Comparison of ENCODE assay signal across 8 cellular contexts in the genomic region with DNA sequence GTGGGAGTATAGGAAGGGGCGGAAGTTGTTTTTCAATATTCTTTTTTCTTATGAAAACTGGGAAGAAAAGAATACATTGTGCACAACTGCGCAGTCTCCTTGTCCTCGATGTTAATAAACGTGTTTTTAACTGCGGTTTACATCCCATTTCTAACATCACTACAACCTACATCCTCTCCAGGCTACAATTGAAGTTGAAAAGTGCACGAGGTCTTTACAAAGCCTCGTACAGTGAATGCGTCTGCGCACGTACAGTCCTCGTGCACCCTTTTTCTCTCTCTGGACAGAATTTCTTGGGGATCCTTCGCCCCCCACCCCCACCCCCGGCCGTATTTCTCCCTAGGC.
A peak's percentile ranks its signal among the peaks of the same experiment; 100 is the strongest.
DNase-seq lines count a peak whose midpoint lies in the region; ATAC-seq and TF ChIP-seq lines count a peak whose summit lies in the region.

No MANE protein-coding gene starts in this region.

- no peak for TF ChIP-seq CTCF in activated CD8-positive, alpha-beta T cell treated with anti-CD3 and anti-CD28 coated beads for 36 hours (IDR thresholded peaks at IDR 0.05)

- CTCF ChIA-PET in activated CD8-positive, alpha-beta T cell treated with anti-CD3 and anti-CD28 coated beads for 36 hours (lab: Charles Lee), result interaction anchor here (0.9 to 2.7 kb wide), 5 partner anchors 9 to 57 kb away, joined by 3 to 18 read pairs (median 9); no protein-coding TSS in a partner anchor

- ATAC-seq in activated CD8-positive, alpha-beta T cell treated with anti-CD3 and anti-CD28 coated beads for 36 hours, result no peak
- ATAC-seq in GM21529 (IDR thresholded peaks at IDR 0.05; ENCODE audit: unreplicated experiment), result no peak
- no peak for ATAC-seq in GM18909 (IDR thresholded peaks at IDR 0.05; ENCODE audit: poor library complexity, unreplicated experiment)
- no peak for ATAC-seq in GM21367 (IDR thresholded peaks at IDR 0.05; ENCODE audit: unreplicated experiment)

- no peak overlapping the region for H3K27ac Mint-ChIP-seq in activated CD8-positive, alpha-beta T cell treated with anti-CD3 and anti-CD28 coated beads for 36 hours

- H3K4me1 Mint-ChIP-seq in activated CD8-positive, alpha-beta T cell treated with anti-CD3 and anti-CD28 coated beads for 36 hours (ENCODE audit: low read depth), result peaks cover 11% of the 10 kb centered on the region

- H3K27me3 ChIP-seq in GM23248 (replicated peaks; ENCODE audit: insufficient read depth) (peaks cover 29% of the 10 kb centered on the region), iPS-15b (ENCODE audit: control insufficient read depth, insufficient read depth, low read length) (peaks cover 33% of the 10 kb centered on the region)

- WGBS in GM23248 (ENCODE audit: low coverage in 1 of 2, low lambda C conversion rate in 2 of 2, missing lambda C conversion rate in 2 of 2), 2 experiments, result 17 to 21% methylated on average over 14 of the region's 14 CpGs

- H3K4me3 ChIP-seq in GM23248, result peak overlapping the region; percentile 70
- peak overlapping the region; percentile 58 for H3K4me3 ChIP-seq in iPS-15b (ENCODE audit: low read depth, low read length)
- H3K4me3 ChIP-seq in skeletal muscle cell (ENCODE audit: low read depth, low read length), result peak overlapping the region; percentile 44

- no peaks in the 10 kb centered on the region for H3F3A ChIP-seq in GM23248 (ENCODE audit: insufficient read depth)

- H4K20me1 ChIP-seq in GM23248 (ENCODE audit: insufficient read depth), result no peaks in the 10 kb centered on the region

- H3K9me3 ChIP-seq in GM23248 (ENCODE audit: low read depth) (no peaks in the 10 kb centered on the region), iPS-15b (ENCODE audit: control insufficient read depth, insufficient read depth, low read length) (peaks cover 5% of the 10 kb centered on the region)

- H3K4me2 ChIP-seq in GM23248 (ENCODE audit: unreplicated experiment), result peak overlapping the region; percentile 68

- no peak overlapping the region for H3K9ac ChIP-seq in GM23248
- H3K9ac ChIP-seq in iPS-15b (ENCODE audit: low read depth, low read length), result no peak overlapping the region

- H3K36me3 ChIP-seq in GM23248 (ENCODE audit: low read depth) (no peaks in the 10 kb centered on the region), iPS-15b (ENCODE audit: control insufficient read depth, insufficient read depth, low read length) (no peaks in the 10 kb centered on the region)

- peaks cover 39% of the 10 kb centered on the region for H3K27me3 Mint-ChIP-seq in activated CD8-positive, alpha-beta T cell treated with anti-CD3 and anti-CD28 coated beads for 36 hours

- no peaks in the 10 kb centered on the region for H3K79me2 ChIP-seq in GM23248 (ENCODE audit: insufficient read depth)

- peak overlapping the region; percentile 56 for H3K4me3 Mint-ChIP-seq in activated CD8-positive, alpha-beta T cell treated with anti-CD3 and anti-CD28 coated beads for 36 hours

- H2AFZ ChIP-seq in GM23248, result peak overlapping the region; percentile 78

- H3K9me3 Mint-ChIP-seq in activated CD8-positive, alpha-beta T cell treated with anti-CD3 and anti-CD28 coated beads for 36 hours, result no peaks in the 10 kb centered on the region

- no peaks in the 10 kb centered on the region for H3K9me2 ChIP-seq in GM23248 (ENCODE audit: insufficient read depth)

- no peak for DNase-seq in GM23248
- no peak for DNase-seq in activated CD8-positive, alpha-beta T cell treated with anti-CD3 and anti-CD28 coated beads for 36 hours
- DNase-seq in skeletal muscle cell (ENCODE audit: low read depth), result no peak
- no peak for DNase-seq in stimulated activated CD8-positive, alpha-beta memory T cell treated with anti-CD3 and anti-CD28 coated beads, Interleukin-4, amount 100 ng/mL, for 48 hours

- intact Hi-C loops in activated CD8-positive, alpha-beta T cell treated with anti-CD3 and anti-CD28 coated beads for 36 hours (cut with micrococcal nuclease), result no loop called here

- H3K27ac ChIP-seq in GM23248, result no peak overlapping the region

- H3K36me3 Mint-ChIP-seq in activated CD8-positive, alpha-beta T cell treated with anti-CD3 and anti-CD28 coated beads for 36 hours (ENCODE audit: low read depth), result no peaks in the 10 kb centered on the region

- H3K4me1 ChIP-seq in GM23248 (ENCODE audit: insufficient read depth), result no peaks in the 10 kb centered on the region
- peaks cover 3% of the 10 kb centered on the region for H3K4me1 ChIP-seq in iPS-15b (ENCODE audit: control insufficient read depth, insufficient read depth, low read length)

- in situ Hi-C loops in GM23248 (cut with MboI), result no loop called here

- POLR2A ChIA-PET in activated CD8-positive, alpha-beta T cell treated with anti-CD3 and anti-CD28 coated beads for 36 hours (lab: Charles Lee), result no interaction called here
